In genomic region chr5:172716796-172717313, GRCh38 we compare ENCODE assay signal across 8 cellular contexts. TPM values are rescaled to one million over a fixed set of nuclear protein-coding genes. Genes with fewer than 3 reads are reported as not detected.
DNase-seq lines count a peak whose midpoint lies in the region; ATAC-seq and TF ChIP-seq lines count a peak whose summit lies in the region.

No MANE protein-coding gene starts in this region.

- no peaks in the 10 kb centered on the region for H3K9me2 ChIP-seq in Loucy (replicated peaks; ENCODE audit: low read depth, low read length)

- H3K27me3 Mint-ChIP-seq in activated naive CD8-positive, alpha-beta T cell treated with anti-CD3 and anti-CD28 coated beads for 36 hours, result peaks cover 9% of the 10 kb centered on the region
- H3K27me3 Mint-ChIP-seq in type B pancreatic cell, result peaks cover 7% of the 10 kb centered on the region

- H3K27ac Mint-ChIP-seq in activated naive CD8-positive, alpha-beta T cell treated with anti-CD3 and anti-CD28 coated beads for 36 hours, result no peak overlapping the region
- peak overlapping the region; percentile 59 for H3K27ac Mint-ChIP-seq in type B pancreatic cell

- H3K4me1 Mint-ChIP-seq in activated naive CD8-positive, alpha-beta T cell treated with anti-CD3 and anti-CD28 coated beads for 36 hours, result peaks cover 7% of the 10 kb centered on the region
- H3K4me1 Mint-ChIP-seq in type B pancreatic cell (ENCODE audit: unreplicated experiment), result peaks cover 9% of the 10 kb centered on the region

- H2AFZ ChIP-seq in Loucy (ENCODE audit: low read length), result peak overlapping the region; percentile 75

- no peaks in the 10 kb centered on the region for H3F3A ChIP-seq in Loucy (ENCODE audit: low read depth)

- no peaks in the 10 kb centered on the region for H3K36me3 ChIP-seq in Loucy (ENCODE audit: insufficient read depth, low read length)

- H3K4me2 ChIP-seq in Loucy (ENCODE audit: low read depth, low read length, poor library complexity, severe bottlenecking), result no peak overlapping the region

- no peaks in the 10 kb centered on the region for H4K20me1 ChIP-seq in Loucy (ENCODE audit: insufficient read depth, low read length, poor library complexity, severe bottlenecking)

- H3K9me3 ChIP-seq in Loucy (ENCODE audit: insufficient read depth, low read depth, low read length), result no peaks in the 10 kb centered on the region

- H3K4me3 ChIP-seq in Loucy (ENCODE audit: low read length, poor library complexity, severe bottlenecking), result no peak overlapping the region

- DNase-seq in NCI-H1417 (lab: John Stamatoyannopoulos, UW) (peak; percentile 54 to 80 (median 74)), NCI-H1417 treated with DMSO at 0.1 percent for 48 hours (lab: John Stamatoyannopoulos, UW) (no peak), SKM-1 (lab: John Stamatoyannopoulos, UW; ENCODE audit: unreplicated experiment) (peak; percentile 16), Right ventricle myocardium superior (peak; percentile 91), posterior vena cava (ENCODE audit: low spot score) (peak; percentile 95), type B pancreatic cell (ENCODE audit: extremely low spot score, unreplicated experiment) (peak; percentile 84)
- peak; percentile 77 for DNase-seq in activated naive CD8-positive, alpha-beta T cell treated with anti-CD3 and anti-CD28 coated beads for 36 hours

- no peaks in the 10 kb centered on the region for H3K27me3 ChIP-seq in Loucy (ENCODE audit: insufficient read depth, low read length, poor library complexity, severe bottlenecking)

- no peaks in the 10 kb centered on the region for H3K36me3 Mint-ChIP-seq in activated naive CD8-positive, alpha-beta T cell treated with anti-CD3 and anti-CD28 coated beads for 36 hours
- H3K36me3 Mint-ChIP-seq in type B pancreatic cell, result no peaks in the 10 kb centered on the region

- no peaks in the 10 kb centered on the region for H3K9me3 Mint-ChIP-seq in activated naive CD8-positive, alpha-beta T cell treated with anti-CD3 and anti-CD28 coated beads for 36 hours
- no peaks in the 10 kb centered on the region for H3K9me3 Mint-ChIP-seq in type B pancreatic cell

- no peaks in the 10 kb centered on the region for H3K4me1 ChIP-seq in Loucy (ENCODE audit: insufficient read depth, low read length, poor library complexity, severe bottlenecking)

- intact Hi-C loops in Right ventricle myocardium superior (cut with DNase I) (loop anchor here (10.0 kb wide), 1 partner anchor 118 kb away; the partner anchor contains the start of gene ERGIC1), posterior vena cava (cut with DNase I) (loop anchor here in 1 of 2 donors (5.0 to 10.0 kb wide), 2 partner anchors 150 to 568 kb away; no protein-coding TSS in a partner anchor)

- no peak overlapping the region for H3K9ac ChIP-seq in Loucy (ENCODE audit: low read depth, low read length, poor library complexity, severe bottlenecking)

- peak; percentile 83 for ATAC-seq in Right ventricle myocardium superior (ENCODE audit: poor library complexity)

- no peaks in the 10 kb centered on the region for H3K79me2 ChIP-seq in Loucy (ENCODE audit: insufficient read depth, low read length)

- TF ChIP-seq CTCF in Loucy (conservative IDR thresholded peaks at IDR 0.05; ENCODE audit: low read length) (peak; percentile 62), type B pancreatic cell (conservative IDR thresholded peaks at IDR 0.05) (peak; percentile 90)

- no peak overlapping the region for H3K4me3 Mint-ChIP-seq in activated naive CD8-positive, alpha-beta T cell treated with anti-CD3 and anti-CD28 coated beads for 36 hours
- H3K4me3 Mint-ChIP-seq in type B pancreatic cell, result no peak overlapping the region

RNA-seq across cellular contexts. Expression of gene DUSP1, which starts 54.1 kb away (rescaled TPM):
- 1 to 10 TPM; 8.7 to 8.9 TPM for total RNA-seq in activated naive CD8-positive, alpha-beta T cell treated with anti-CD3 and anti-CD28 coated beads for 36 hours
- 122 TPM for total RNA-seq in Right ventricle myocardium superior
- total RNA-seq in posterior vena cava, result 1,000 to 10,000 TPM in 1 of 2 donors, 100 to 1,000 TPM in 1; 445 to 1,411 TPM
- 50.9 and 163 TPM in 2 replicates for total RNA-seq in type B pancreatic cell (ENCODE audit: low replicate concordance)
